ENCODE assay signal across 26 cellular contexts in the genomic region with DNA sequence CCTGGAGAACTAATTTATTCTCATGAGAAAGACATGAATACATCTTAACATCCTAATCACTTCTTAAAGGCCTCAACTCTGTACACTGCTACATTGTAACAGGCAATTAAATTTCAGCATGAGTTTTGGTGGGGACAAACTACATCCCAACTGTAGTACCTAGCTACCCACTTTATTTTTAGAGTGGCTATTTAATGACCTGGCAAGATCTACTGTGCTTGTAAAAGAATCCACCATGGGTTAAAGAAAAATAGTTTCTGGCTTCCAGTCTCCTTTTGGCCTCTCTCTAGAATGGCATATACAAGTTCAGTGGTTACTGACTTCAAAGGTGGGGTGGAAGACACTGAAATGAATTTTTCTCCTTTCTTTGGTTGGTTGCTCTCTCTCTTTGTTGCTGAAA.
"Had no signal": no experiment of that assay in that cellular context is flagged by ENCODE, and none has a peak within 500 bp of the region (broad histone marks: within the 10 kb centered on the region; RNA-seq: fewer than 3 reads in every experiment).

No MANE protein-coding gene starts in this region.

- H3K9me3 Mint-ChIP-seq: naive thymus-derived CD8-positive, alpha-beta T cell; natural killer cell treated with Interleukin-12 subunit alpha and Interleukin-12 subunit beta and Interleukin-15 and Interleukin-18, amount 100 ng/mL, for 72 hours; nephron progenitor cell; neural crest cell; stimulated activated effector memory CD8-positive, alpha-beta T cell treated with anti-CD3 and anti-CD28 coated beads, Interleukin-12 subunit alpha, Interleukin-12 subunit beta, amount 100 ng/mL, for 72 hours; stimulated activated naive B cell treated with anti-CD40 and anti-IgM and Interleukin-4, amounts not matched to agents 10 μg/mL and 1 μg/mL and 100 μg/mL, for 72 hours; stimulated activated naive CD8-positive, alpha-beta T cell treated with anti-CD3 and anti-CD28 coated beads, Interleukin-15, Interleukin-2, amounts not matched to agents 100 ng/mL and 50 ng/mL, for 24 hours had no signal

- H3K27me3 Mint-ChIP-seq: stimulated activated naive B cell treated with anti-CD40 and anti-IgM and Interleukin-4, amounts not matched to agents 10 μg/mL and 1 μg/mL and 100 μg/mL, for 72 hours; stimulated activated naive CD8-positive, alpha-beta T cell treated with anti-CD3 and anti-CD28 coated beads, Interleukin-15, Interleukin-2, amounts not matched to agents 100 ng/mL and 50 ng/mL, for 24 hours had no signal

- H3K4me3 ChIP-seq: pancreas, prostate gland, right lobe of liver, sigmoid colon, skin epidermis, stomach, thoracic aorta, thyroid gland, tibial nerve, upper lobe of left lung had no signal

- H3K36me3 ChIP-seq: neutrophil, pancreas, prostate gland, right lobe of liver, sigmoid colon, stomach, thoracic aorta, thyroid gland, tibial nerve, upper lobe of left lung had no signal

- H3K27ac Mint-ChIP-seq: naive thymus-derived CD8-positive, alpha-beta T cell; natural killer cell treated with Interleukin-12 subunit alpha and Interleukin-12 subunit beta and Interleukin-15 and Interleukin-18, amount 100 ng/mL, for 72 hours; nephron progenitor cell; stimulated activated effector memory CD8-positive, alpha-beta T cell treated with anti-CD3 and anti-CD28 coated beads, Interleukin-12 subunit alpha, Interleukin-12 subunit beta, amount 100 ng/mL, for 72 hours; stimulated activated naive B cell treated with anti-CD40 and anti-IgM and Interleukin-4, amounts not matched to agents 10 μg/mL and 1 μg/mL and 100 μg/mL, for 72 hours; stimulated activated naive CD8-positive, alpha-beta T cell treated with anti-CD3 and anti-CD28 coated beads, Interleukin-15, Interleukin-2, amounts not matched to agents 100 ng/mL and 50 ng/mL, for 24 hours had no signal

- H3K27ac ChIP-seq: neutrophil, pancreas, prostate gland, right lobe of liver, sigmoid colon, skin epidermis, stomach, thoracic aorta, thyroid gland, tibial nerve, upper lobe of left lung had no signal

- H3K9me3 ChIP-seq: neutrophil, pancreas, prostate gland, right lobe of liver, sigmoid colon, stomach, thoracic aorta, thyroid gland, tibial nerve, upper lobe of left lung had no signal

- H3K4me1 ChIP-seq: pancreas, prostate gland, right lobe of liver, sigmoid colon, stomach, thyroid gland, tibial nerve, upper lobe of left lung had no signal

- H3K4me1 Mint-ChIP-seq: naive thymus-derived CD8-positive, alpha-beta T cell; nephron progenitor cell; neural crest cell; stimulated activated effector memory CD8-positive, alpha-beta T cell treated with anti-CD3 and anti-CD28 coated beads, Interleukin-12 subunit alpha, Interleukin-12 subunit beta, amount 100 ng/mL, for 72 hours; stimulated activated naive B cell treated with anti-CD40 and anti-IgM and Interleukin-4, amounts not matched to agents 10 μg/mL and 1 μg/mL and 100 μg/mL, for 72 hours had no signal

- ATAC-seq: naive thymus-derived CD8-positive, alpha-beta T cell; natural killer cell treated with Interleukin-12 subunit alpha and Interleukin-12 subunit beta and Interleukin-15 and Interleukin-18, amount 100 ng/mL, for 72 hours; pancreas; right cardiac atrium; right lobe of liver; stimulated activated effector memory CD8-positive, alpha-beta T cell treated with anti-CD3 and anti-CD28 coated beads, Interleukin-12 subunit alpha, Interleukin-12 subunit beta, amount 100 ng/mL, for 72 hours; stimulated activated naive B cell treated with anti-CD40 and anti-IgM and Interleukin-4, amounts not matched to agents 10 μg/mL and 1 μg/mL and 100 μg/mL, for 72 hours had no signal

- H3K36me3 Mint-ChIP-seq: naive thymus-derived CD8-positive, alpha-beta T cell; natural killer cell treated with Interleukin-12 subunit alpha and Interleukin-12 subunit beta and Interleukin-15 and Interleukin-18, amount 100 ng/mL, for 72 hours; stimulated activated effector memory CD8-positive, alpha-beta T cell treated with anti-CD3 and anti-CD28 coated beads, Interleukin-12 subunit alpha, Interleukin-12 subunit beta, amount 100 ng/mL, for 72 hours; stimulated activated naive B cell treated with anti-CD40 and anti-IgM and Interleukin-4, amounts not matched to agents 10 μg/mL and 1 μg/mL and 100 μg/mL, for 72 hours had no signal

- DNase-seq: naive thymus-derived CD8-positive, alpha-beta T cell; nephron progenitor cell; nucleus accumbens; pancreas; right cardiac atrium; right lobe of liver; sigmoid colon; stimulated activated CD4-positive, alpha-beta T cell treated with anti-CD3 and anti-CD28 coated beads, Interleukin-15, amount 100 ng/mL, for 24 hours; stimulated activated CD4-positive, alpha-beta T cell treated with anti-CD3 and anti-CD28 coated beads, Interleukin-2, amount 100 ng/mL, for 24 hours; stimulated activated CD4-positive, alpha-beta T cell treated with anti-CD3 and anti-CD28 coated beads, Interleukin-2, amount 100 ng/mL, for 48 hours; stimulated activated CD4-positive, alpha-beta T cell treated with anti-CD3 and anti-CD28 coated beads, Interleukin-4, amount 100 ng/mL, for 24 hours; stimulated activated naive B cell treated with anti-CD40 and anti-IgM and Interleukin-4, amounts not matched to agents 10 μg/mL and 1 μg/mL and 100 μg/mL, for 72 hours; stimulated activated naive CD4-positive, alpha-beta T cell treated with Interleukin-2 at 50 U/mL for 16 hours; stomach; thyroid gland; trophoblast cell; upper lobe of left lung had no signal

- H3K27me3 ChIP-seq: neutrophil, pancreas, right lobe of liver, sigmoid colon, stomach, thyroid gland, tibial nerve, upper lobe of left lung had no signal

- H3K4me3 Mint-ChIP-seq: naive thymus-derived CD8-positive, alpha-beta T cell; natural killer cell treated with Interleukin-12 subunit alpha and Interleukin-12 subunit beta and Interleukin-15 and Interleukin-18, amount 100 ng/mL, for 72 hours; nephron progenitor cell; neural crest cell; stimulated activated effector memory CD8-positive, alpha-beta T cell treated with anti-CD3 and anti-CD28 coated beads, Interleukin-12 subunit alpha, Interleukin-12 subunit beta, amount 100 ng/mL, for 72 hours; stimulated activated naive B cell treated with anti-CD40 and anti-IgM and Interleukin-4, amounts not matched to agents 10 μg/mL and 1 μg/mL and 100 μg/mL, for 72 hours; stimulated activated naive CD8-positive, alpha-beta T cell treated with anti-CD3 and anti-CD28 coated beads, Interleukin-15, Interleukin-2, amounts not matched to agents 100 ng/mL and 50 ng/mL, for 24 hours had no signal
